10 cellular contexts compared by ENCODE assay signal in genomic region chr9:110918316-110919054, GRCh38.
DNase-seq lines count a peak whose midpoint lies in the region; TF ChIP-seq lines count a peak whose summit lies in the region.
"Had no signal": no experiment of that assay in that cellular context is flagged by ENCODE, and none has a peak within 500 bp of the region (broad histone marks: within the 10 kb centered on the region; RNA-seq: fewer than 3 reads in every experiment).

No MANE protein-coding gene starts in this region.

- TF ChIP-seq CTCF in HFFc6 (IDR thresholded peaks at IDR 0.05) (no peak), WI38 (IDR thresholded peaks at IDR 0.05; ENCODE audit: low read depth, low read length) (no peak), fibroblast of lung (conservative IDR thresholded peaks at IDR 0.05 in 1 of 2, IDR thresholded peaks at IDR 0.05 in 1 of 2; ENCODE audit: low read depth in 1 of 2, low read length in 2 of 2) (no peak), smooth muscle cell (IDR thresholded peaks at IDR 0.05; ENCODE audit: borderline replicate concordance, insufficient read depth, poor library complexity, severe bottlenecking) (no peak)

- H3K27ac ChIP-seq in fibroblast of lung (ENCODE audit: insufficient read depth, low read length), result peak overlapping the region; percentile 81
- peak overlapping the region; percentile 83 for H3K27ac ChIP-seq in smooth muscle cell (ENCODE audit: low read depth)

- no peaks in the 10 kb centered on the region; the same call in 1 of the 2 replicates for H3K27me3 Mint-ChIP-seq in HFFc6 (ENCODE audit: insufficient read depth)

- 79% methylated on average over 1 of the region's 1 CpG for WGBS in smooth muscle cell (ENCODE audit: low lambda C conversion rate)

- H3F3A ChIP-seq in smooth muscle cell (ENCODE audit: low read depth), result peaks cover 7% of the 10 kb centered on the region

- H3K4me3 ChIP-seq in WI38 (ENCODE audit: low read depth, low read length) (peak overlapping the region; percentile 17; the same call in 1 of the 2 replicates), fibroblast of lung (replicated peaks in 1 of 4; ENCODE audit: control extremely low read depth in 1 of 4, insufficient read depth in 1 of 4, low read depth in 3 of 4, low read length in 4 of 4) (peak overlapping the region in 1 of 4 experiments; percentile 14), smooth muscle cell (no peak overlapping the region)

- H4K20me1 ChIP-seq in fibroblast of lung (ENCODE audit: control insufficient read depth, extremely low read depth, insufficient read depth, low read length) (no peaks in the 10 kb centered on the region), smooth muscle cell (ENCODE audit: low read depth) (no peaks in the 10 kb centered on the region)

- peak overlapping the region; percentile 78 for H3K4me3 Mint-ChIP-seq in HFFc6

- H3K27ac Mint-ChIP-seq in HFFc6, result peak overlapping the region; percentile 94

- peak overlapping the region; percentile 44 for H3K4me2 ChIP-seq in fibroblast of lung (ENCODE audit: extremely low read depth, insufficient read depth, low read length)
- peak overlapping the region; percentile 42 for H3K4me2 ChIP-seq in smooth muscle cell

- peaks cover 4% of the 10 kb centered on the region; the same call in 1 of the 2 replicates for H3K9me3 Mint-ChIP-seq in HFFc6

- DNase-seq in HFFc6 (peak; percentile 62), fibroblast of lung (ENCODE audit: low read depth in 2 of 2) (peak; percentile 72 to 93), smooth muscle cell (lab: John Stamatoyannopoulos, UW; ENCODE audit: unreplicated experiment) (no peak), NCI-H187 treated with DMSO at 0.1 percent for 48 hours (lab: John Stamatoyannopoulos, UW) (no peak), GM19238 (ENCODE audit: insufficient read length, low spot score) (no peak), GM03348 (ENCODE audit: low spot score) (no peak)
- DNase-seq: COR-L47, NCI-H526 treated with DMSO at 0.1 percent for 48 hours, SHP77 had no signal

- H3K4me1 Mint-ChIP-seq in HFFc6 (ENCODE audit: low read depth), result peaks cover 98% of the 10 kb centered on the region

- H3K36me3 ChIP-seq in fibroblast of lung (ENCODE audit: control insufficient read depth, insufficient read depth, low read length) (no peaks in the 10 kb centered on the region), smooth muscle cell (ENCODE audit: low read depth) (no peaks in the 10 kb centered on the region)

- H3K79me2 ChIP-seq in fibroblast of lung (ENCODE audit: control insufficient read depth, insufficient read depth, low read length) (peaks cover 74% of the 10 kb centered on the region), smooth muscle cell (ENCODE audit: low read depth) (no peaks in the 10 kb centered on the region)

- no peaks in the 10 kb centered on the region for H3K27me3 ChIP-seq in fibroblast of lung (ENCODE audit: control insufficient read depth, insufficient read depth, low read length)
- no peaks in the 10 kb centered on the region for H3K27me3 ChIP-seq in smooth muscle cell (ENCODE audit: low read depth)

- no peak overlapping the region for H2AFZ ChIP-seq in fibroblast of lung (ENCODE audit: low read length)
- H2AFZ ChIP-seq in smooth muscle cell (ENCODE audit: low read depth), result no peak overlapping the region

- H3K4me1 ChIP-seq in fibroblast of lung (ENCODE audit: control insufficient read depth, extremely low read depth, insufficient read depth, low read length) (peaks cover 35% of the 10 kb centered on the region), smooth muscle cell (ENCODE audit: low read depth) (no peaks in the 10 kb centered on the region)

- H3K9me3 ChIP-seq in fibroblast of lung (ENCODE audit: control insufficient read depth, insufficient read depth, low read depth, low read length) (no peaks in the 10 kb centered on the region), smooth muscle cell (replicated peaks; ENCODE audit: low read depth) (no peaks in the 10 kb centered on the region)

- H3K9ac ChIP-seq in fibroblast of lung (ENCODE audit: insufficient read depth, low read length) (no peak overlapping the region), smooth muscle cell (ENCODE audit: low read depth) (no peak overlapping the region)

- peaks cover 55% of the 10 kb centered on the region for H3K36me3 Mint-ChIP-seq in HFFc6 (ENCODE audit: low read depth)

Comparison
In these comparisons a context has a peak if more than half of its experiments do, and no peak if none do; other contexts are left out.
1. DNase-seq: peak in HFFc6 (single experiment) and fibroblast of lung (2 of 2); none in smooth muscle cell (single experiment), NCI-H187 treated with DMSO at 0.1 percent for 48 hours (single experiment), GM19238 (single experiment) and GM03348 (single experiment).